ENCODE assay signal across 8 cellular contexts in genomic region chr13:70310720-70311119, GRCh38.
A peak's percentile ranks its signal among the peaks of the same experiment; 100 is the strongest.
DNase-seq lines count a peak whose midpoint lies in the region; ATAC-seq, FAIRE-seq and TF ChIP-seq lines count a peak whose summit lies in the region.

No MANE protein-coding gene starts in this region.

- TF ChIP-seq POLR2A in HepG2 (IDR thresholded peaks at IDR 0.05; ENCODE audit: insufficient read depth in 1 of 2, low read depth in 2 of 2, low read length in 2 of 2), result no peak

- 4% methylated on average over 1 of the region's 1 CpG for WGBS in HepG2 (ENCODE audit: low lambda C conversion rate)

- H3K27me3 Mint-ChIP-seq in activated T-helper 2 cell treated with anti-CD3 and anti-CD28 coated beads, Interferon-gamma antibody, Interleukin-2, Interleukin-4, amounts not matched to agents 10 μg/mL and 5 μg/mL and 100 μg/mL, durations not matched to agents 14 hours and 24 hours and 36 hours (ENCODE audit: low read depth), result no peaks in the 10 kb centered on the region

- DNase-seq in NCI-H1092 (lab: John Stamatoyannopoulos, UW) (peak; percentile 71), SK-N-DZ (ENCODE audit: low spot score) (peak; percentile 76), HepG2 (ENCODE audit: low spot score) (peak; percentile 58), GOT3 (lab: John Stamatoyannopoulos, UW) (no peak)
- no peak for DNase-seq in activated T-helper 2 cell treated with anti-CD3 and anti-CD28 coated beads, Interferon-gamma antibody, Interleukin-2, Interleukin-4, amounts not matched to agents 10 μg/mL and 5 μg/mL and 100 μg/mL, durations not matched to agents 14 hours and 24 hours and 36 hours (ENCODE audit: low spot score)

- H3K9me2 ChIP-seq in DOHH2 (replicated peaks; ENCODE audit: control insufficient read depth, low read length), result no peaks in the 10 kb centered on the region

- H3K9ac ChIP-seq in HepG2 (ENCODE audit: insufficient read depth, low read depth, low read length), result no peak overlapping the region

- TF ChIP-seq RAD21 in HepG2 (CRISPR knock-in tag; IDR thresholded peaks at IDR 0.05), result no peak

- H3K4me2 ChIP-seq in DOHH2 (ENCODE audit: low read length) (no peak overlapping the region), HepG2 (ENCODE audit: low read depth, low read length) (no peak overlapping the region)

- no peak overlapping the region for H3K27ac Mint-ChIP-seq in activated T-helper 2 cell treated with anti-CD3 and anti-CD28 coated beads, Interferon-gamma antibody, Interleukin-2, Interleukin-4, amounts not matched to agents 10 μg/mL and 5 μg/mL and 100 μg/mL, durations not matched to agents 14 hours and 24 hours and 36 hours

- H3K27me3 ChIP-seq in DOHH2 (ENCODE audit: control insufficient read depth, low read length) (no peaks in the 10 kb centered on the region), HepG2 (ENCODE audit: control insufficient read depth in 1 of 2, insufficient read depth in 2 of 2, low read length in 2 of 2) (no peaks in the 10 kb centered on the region)

- H3K4me1 ChIP-seq in DOHH2 (ENCODE audit: control insufficient read depth, low read length) (no peaks in the 10 kb centered on the region), HepG2 (ENCODE audit: insufficient read depth, low read length) (no peaks in the 10 kb centered on the region)

- POLR2A ChIA-PET in HepG2 (lab: Yijun Ruan, JAX), result no interaction called here

- TF ChIP-seq EP300 in HepG2 (IDR thresholded peaks at IDR 0.05; ENCODE audit: low read depth in 2 of 2, low read length in 2 of 2), result no peak
- TF ChIP-seq EP300 in HepG2 (CRISPR knock-in tag; IDR thresholded peaks at IDR 0.05; ENCODE audit: borderline replicate concordance), result no peak

- H3K36me3 ChIP-seq in DOHH2 (ENCODE audit: control insufficient read depth, low read length) (no peaks in the 10 kb centered on the region), HepG2 (replicated peaks in 1 of 2; ENCODE audit: control insufficient read depth in 1 of 2, insufficient read depth in 2 of 2, low read length in 2 of 2) (no peaks in the 10 kb centered on the region)

- in situ Hi-C loops in HepG2 (cut with HindIII; ENCODE audit: extremely low pct_ligation_motif_present, low pct_unique_long_range_greater_than_20kb), result loop anchor here (5.0 to 25.0 kb wide), 2 partner anchors 213 to 773 kb away; no protein-coding TSS in a partner anchor

- no peaks in the 10 kb centered on the region for H3K4me1 Mint-ChIP-seq in activated T-helper 2 cell treated with anti-CD3 and anti-CD28 coated beads, Interferon-gamma antibody, Interleukin-2, Interleukin-4, amounts not matched to agents 10 μg/mL and 5 μg/mL and 100 μg/mL, durations not matched to agents 14 hours and 24 hours and 36 hours (ENCODE audit: low read depth)

- peak; percentile 97 for ATAC-seq in HepG2
- no peak for ATAC-seq in GM21381 (IDR thresholded peaks at IDR 0.05; ENCODE audit: unreplicated experiment)
- ATAC-seq in GM18858 (IDR thresholded peaks at IDR 0.05; ENCODE audit: unreplicated experiment), result no peak

- H3K79me2 ChIP-seq in DOHH2 (ENCODE audit: control insufficient read depth, low read length) (no peaks in the 10 kb centered on the region), HepG2 (ENCODE audit: insufficient read depth, low read length) (no peaks in the 10 kb centered on the region)

- no peaks in the 10 kb centered on the region for H3F3A ChIP-seq in DOHH2 (ENCODE audit: control insufficient read depth, insufficient read depth)

- peaks cover 11% of the 10 kb centered on the region for H3K9me3 Mint-ChIP-seq in activated T-helper 2 cell treated with anti-CD3 and anti-CD28 coated beads, Interferon-gamma antibody, Interleukin-2, Interleukin-4, amounts not matched to agents 10 μg/mL and 5 μg/mL and 100 μg/mL, durations not matched to agents 14 hours and 24 hours and 36 hours

- H3K4me3 ChIP-seq in DOHH2 (ENCODE audit: low read length) (no peak overlapping the region), HepG2 (replicated peaks in 1 of 3; ENCODE audit: insufficient read depth in 1 of 3, low read depth in 2 of 3, low read length in 3 of 3) (no peak overlapping the region)

- H4K20me1 ChIP-seq in DOHH2 (ENCODE audit: control insufficient read depth, insufficient read depth, low read depth, low read length) (no peaks in the 10 kb centered on the region), HepG2 (ENCODE audit: insufficient read depth, low read length) (no peaks in the 10 kb centered on the region)

- BruUV-seq in HepG2 (replicated peaks; lab: Mats Ljungman, UMichigan), result no TSS peak

- FAIRE-seq in HepG2 (lab: Jason Lieb, UNC), result no peak

- H3K4me3 Mint-ChIP-seq in activated T-helper 2 cell treated with anti-CD3 and anti-CD28 coated beads, Interferon-gamma antibody, Interleukin-2, Interleukin-4, amounts not matched to agents 10 μg/mL and 5 μg/mL and 100 μg/mL, durations not matched to agents 14 hours and 24 hours and 36 hours (ENCODE audit: low read depth), result no peak overlapping the region

- CTCF ChIA-PET in HepG2 (lab: Yijun Ruan, JAX; ENCODE audit: low intra/inter-chr PET ratio, low total read pairs), result interaction anchor here (2.1 kb wide), 1 partner anchor 212 kb away, joined by 29 read pairs; no protein-coding TSS in a partner anchor

- no peaks in the 10 kb centered on the region for H3K9me3 ChIP-seq in DOHH2 (ENCODE audit: control insufficient read depth, insufficient read depth, low read length)
- H3K9me3 ChIP-seq in HepG2 (ENCODE audit: low read length), result no peaks in the 10 kb centered on the region

- H3K27ac ChIP-seq in DOHH2 (ENCODE audit: low read depth, low read length), result no peak overlapping the region
- no peak overlapping the region for H3K27ac ChIP-seq in HepG2 (ENCODE audit: extremely low read length, insufficient read depth, low read length)

- no peaks in the 10 kb centered on the region for H3K36me3 Mint-ChIP-seq in activated T-helper 2 cell treated with anti-CD3 and anti-CD28 coated beads, Interferon-gamma antibody, Interleukin-2, Interleukin-4, amounts not matched to agents 10 μg/mL and 5 μg/mL and 100 μg/mL, durations not matched to agents 14 hours and 24 hours and 36 hours (ENCODE audit: low read depth)

- H2AFZ ChIP-seq in HepG2 (ENCODE audit: low read length), result no peak overlapping the region

- TF ChIP-seq CTCF in DOHH2 (IDR thresholded peaks at IDR 0.05; ENCODE audit: low read depth, low read length, poor library complexity, severe bottlenecking) (peak; percentile 39), HepG2 (CRISPR knock-in tag; IDR thresholded peaks at IDR 0.05) (peak; percentile 57)

- intact Hi-C loops in HepG2 (cut with micrococcal nuclease; ENCODE audit: unreplicated experiment), result loop anchor here (1.0 kb wide), 2 partner anchors 212 to 773 kb away; no protein-coding TSS in a partner anchor
- intact Hi-C loops in activated T-helper 2 cell treated with anti-CD3 and anti-CD28 coated beads, Interferon-gamma antibody, Interleukin-2, Interleukin-4, amounts not matched to agents 10 μg/mL and 5 μg/mL and 100 μg/mL, durations not matched to agents 14 hours and 24 hours and 36 hours (cut with micrococcal nuclease), result no loop called here

TF ChIP-seq in HepG2, 621 proteins besides CTCF, POLR2A, EP300 and RAD21:
- TF ChIP-seq ZKSCAN5 (CRISPR knock-in tag; IDR thresholded peaks at IDR 0.05) (no peak), TAF15 (IDR thresholded peaks at IDR 0.05; ENCODE audit: low read depth, low read length, poor library complexity, severe bottlenecking) (no peak), MEIS1 (CRISPR knock-in tag; IDR thresholded peaks at IDR 0.05; ENCODE audit: borderline replicate concordance) (no peak), CBX2 (IDR thresholded peaks at IDR 0.05; ENCODE audit: low read depth, low read length) (no peak), CBX2 (CRISPR knock-in tag; IDR thresholded peaks at IDR 0.05; ENCODE audit: low read depth) (no peak), ZFP41 (CRISPR knock-in tag; IDR thresholded peaks at IDR 0.05; ENCODE audit: borderline replicate concordance) (no peak), GZF1 (CRISPR knock-in tag; IDR thresholded peaks at IDR 0.05) (no peak), SMC3 (IDR thresholded peaks at IDR 0.05; ENCODE audit: low read length) (peak; percentile 34; the same call in 1 of the 2 replicates), STAG1 (CRISPR knock-in tag; IDR thresholded peaks at IDR 0.05) (peak; percentile 77), ZNF75D (CRISPR knock-in tag; IDR thresholded peaks at IDR 0.05; ENCODE audit: borderline replicate concordance) (no peak), ZNF281 (CRISPR knock-in tag; IDR thresholded peaks at IDR 0.05; ENCODE audit: borderline replicate concordance) (no peak)

Comparison
In these comparisons a context has a peak if more than half of its experiments do, and no peak if none do; other contexts are left out.
1. DNase-seq: peak in NCI-H1092 (single experiment), SK-N-DZ (single experiment) and HepG2 (single experiment); none in activated T-helper 2 cell treated with anti-CD3 and anti-CD28 coated beads, Interferon-gamma antibody, Interleukin-2, Interleukin-4, amounts not matched to agents 10 μg/mL and 5 μg/mL and 100 μg/mL, durations not matched to agents 14 hours and 24 hours and 36 hours (single experiment) and GOT3 (single experiment).